ENCODE assay signal across 29 cellular contexts in genomic region chr1:214899908-214900470, GRCh38.
DNase-seq lines count a peak whose midpoint lies in the region; ATAC-seq, FAIRE-seq and TF ChIP-seq lines count a peak whose summit lies in the region.
"Had no signal": no experiment of that assay in that cellular context is flagged by ENCODE, and none has a peak within 500 bp of the region (broad histone marks: within the 10 kb centered on the region; RNA-seq: fewer than 3 reads in every experiment).

No MANE protein-coding gene starts in this region.

- H3K9me3 Mint-ChIP-seq in chondrocyte (ENCODE audit: low read depth), result no peaks in the 10 kb centered on the region
- H3K9me3 Mint-ChIP-seq: activated B cell treated with CpG ODN at 0.5 μM for 24 hours; activated T-cell treated with anti-CD3 and anti-CD28 coated beads, Interleukin-2, amount 50 U/mL, for 72 hours; CD4-positive, alpha-beta T cell; mesothelial cell of epicardium had no signal

- ATAC-seq in GM18870 (IDR thresholded peaks at IDR 0.05; ENCODE audit: unreplicated experiment), result no peak
- ATAC-seq in T-helper 17 cell, result no peak
- ATAC-seq: activated T-cell treated with anti-CD3 and anti-CD28 coated beads, Interleukin-2, amount 50 U/mL, for 72 hours; left cardiac atrium; upper lobe of right lung had no signal

- H3K4me3 Mint-ChIP-seq in chondrocyte (ENCODE audit: unreplicated experiment), result no peak overlapping the region
- no peak overlapping the region for H3K4me3 Mint-ChIP-seq in T-helper 17 cell
- H3K4me3 Mint-ChIP-seq: activated B cell treated with CpG ODN at 0.5 μM for 24 hours; activated T-cell treated with anti-CD3 and anti-CD28 coated beads, Interleukin-2, amount 50 U/mL, for 72 hours; CD4-positive, alpha-beta T cell; mesothelial cell of epicardium had no signal

- H3K4me3 ChIP-seq in foreskin fibroblast (ENCODE audit: low read depth in 1 of 2, low read length in 2 of 2), result no peak overlapping the region
- H3K4me3 ChIP-seq: ascending aorta, colonic mucosa, upper lobe of right lung had no signal

- H3K27me3 Mint-ChIP-seq in chondrocyte (ENCODE audit: low read depth), result no peaks in the 10 kb centered on the region
- H3K27me3 Mint-ChIP-seq in T-helper 17 cell, result no peaks in the 10 kb centered on the region
- H3K27me3 Mint-ChIP-seq: activated B cell treated with CpG ODN at 0.5 μM for 24 hours; CD4-positive, alpha-beta T cell; progenitor cell of endocrine pancreas had no signal

- H3K36me3 Mint-ChIP-seq in chondrocyte (ENCODE audit: low read depth) (no peaks in the 10 kb centered on the region), T-helper 17 cell (ENCODE audit: low read depth) (no peaks in the 10 kb centered on the region)
- H3K36me3 Mint-ChIP-seq: mesothelial cell of epicardium had no signal

- peak; percentile 98 for FAIRE-seq in RCC 7860 (lab: Jason Lieb, UNC)
- FAIRE-seq: frontal cortex, HTR-8/SVneo, small intestine had no signal

- DNase-seq in A172 (ENCODE audit: low spot score), result peak; percentile 28
- DNase-seq in GM03348 (ENCODE audit: low spot score), result peak; percentile 55
- DNase-seq in RCC 7860 (ENCODE audit: low spot score), result peak; percentile 81
- DNase-seq in foreskin fibroblast, result peak; percentile 13 to 26
- DNase-seq in activated CD4-positive, alpha-beta T cell treated with anti-CD3 and anti-CD28 coated beads, Interleukin-2, amount 50 U/mL, for 4 hours, result no peak
- DNase-seq in chondrocyte (ENCODE audit: low spot score), result no peak
- no peak for DNase-seq in T-helper 17 cell
- DNase-seq: 8988T; activated B cell treated with CpG ODN at 0.5 μM for 24 hours; activated CD8-positive, alpha-beta memory T cell treated with anti-CD3 and anti-CD28 coated beads for 24 hours; activated naive CD4-positive, alpha-beta T cell treated with anti-CD3 and anti-CD28 coated beads, Interleukin-2, amount 50 U/mL, for 16 hours; activated T-cell treated with anti-CD3 and anti-CD28 coated beads, Interleukin-2, amount 50 U/mL, for 72 hours; CD4-positive, alpha-beta T cell; colonic mucosa; DMS79; Kasumi-1; left cardiac atrium; NCI-H1417 treated with DMSO at 0.1 percent for 48 hours; OCI-M1; SHP77 treated with DMSO at 0.1 percent for 48 hours; small intestine; stimulated activated CD4-positive, alpha-beta T cell treated with anti-CD3 and anti-CD28 coated beads, Interleukin-4, amount 100 ng/mL, for 24 hours; upper lobe of right lung had no signal

- no peak overlapping the region for H3K27ac Mint-ChIP-seq in chondrocyte (ENCODE audit: unreplicated experiment)
- H3K27ac Mint-ChIP-seq in T-helper 17 cell, result no peak overlapping the region
- H3K27ac Mint-ChIP-seq: activated B cell treated with CpG ODN at 0.5 μM for 24 hours; activated T-cell treated with anti-CD3 and anti-CD28 coated beads, Interleukin-2, amount 50 U/mL, for 72 hours; CD4-positive, alpha-beta T cell; mesothelial cell of epicardium; progenitor cell of endocrine pancreas had no signal

- H3K9me3 ChIP-seq in T-helper 17 cell (ENCODE audit: control insufficient read depth, low read length, poor library complexity, severe bottlenecking), result no peaks in the 10 kb centered on the region
- H3K9me3 ChIP-seq: ascending aorta, colonic mucosa, upper lobe of right lung had no signal

- no peak for TF ChIP-seq CTCF in foreskin fibroblast (IDR thresholded peaks at IDR 0.05; ENCODE audit: low read depth, low read length)
- no peak for TF ChIP-seq CTCF in chondrocyte (IDR thresholded peaks at IDR 0.05)

- H3K4me1 Mint-ChIP-seq in chondrocyte (ENCODE audit: low read depth), result peaks cover 15% of the 10 kb centered on the region
- no peaks in the 10 kb centered on the region for H3K4me1 Mint-ChIP-seq in T-helper 17 cell
- H3K4me1 Mint-ChIP-seq: activated B cell treated with CpG ODN at 0.5 μM for 24 hours had no signal

Comparison
In these comparisons a context has a peak if more than half of its experiments do, and no peak if none do; other contexts are left out.
1. DNase-seq: peak in A172 (single experiment), GM03348 (single experiment), RCC 7860 (single experiment) and foreskin fibroblast (2 of 2); none in activated CD4-positive, alpha-beta T cell treated with anti-CD3 and anti-CD28 coated beads, Interleukin-2, amount 50 U/mL, for 4 hours (0 of 2), chondrocyte (single experiment) and T-helper 17 cell (0 of 3).